Comparison of ENCODE assay signal across 26 cellular contexts in genomic region chr16:57962046-57962445, GRCh38. TPM values are rescaled to one million over a fixed set of nuclear protein-coding genes. Genes with fewer than 3 reads are reported as not detected.
DNase-seq lines count a peak whose midpoint lies in the region; ATAC-seq and TF ChIP-seq lines count a peak whose summit lies in the region.
"Had no signal": no experiment of that assay in that cellular context is flagged by ENCODE, and none has a peak within 500 bp of the region (broad histone marks: within the 10 kb centered on the region; RNA-seq: fewer than 3 reads in every experiment).

No MANE protein-coding gene starts in this region.

- H2AK5ac ChIP-seq in IMR-90 (ENCODE audit: low read depth, low read length) (no peak overlapping the region), neuronal stem cell (ENCODE audit: low read depth, low read length) (peak overlapping the region; percentile 85)

- H4K5ac ChIP-seq in IMR-90 (ENCODE audit: low read depth, low read length) = no peak overlapping the region

- H4K20me1 ChIP-seq in IMR-90 (ENCODE audit: insufficient read depth, low read length) (no peaks in the 10 kb centered on the region), GM23248 (ENCODE audit: insufficient read depth) (no peaks in the 10 kb centered on the region)
- H4K20me1 ChIP-seq: BLaER1 had no signal

- no peak overlapping the region for H2BK120ac ChIP-seq in IMR-90 (ENCODE audit: low read depth, low read length)
- no peak overlapping the region for H2BK120ac ChIP-seq in neuronal stem cell (ENCODE audit: low read depth, low read length)

- no peaks in the 10 kb centered on the region for H3K9me3 Mint-ChIP-seq in chondrocyte (ENCODE audit: low read depth)
- no peaks in the 10 kb centered on the region for H3K9me3 Mint-ChIP-seq in stimulated activated naive B cell treated with anti-CD40 and anti-IgM and Interleukin-4, amounts not matched to agents 10 μg/mL and 1 μg/mL and 100 μg/mL, for 72 hours
- H3K9me3 Mint-ChIP-seq in natural killer cell treated with Interleukin-12 subunit alpha and Interleukin-12 subunit beta and Interleukin-15 and Interleukin-18, amount 100 ng/mL, for 72 hours = no peaks in the 10 kb centered on the region
- H3K9me3 Mint-ChIP-seq: CD14-positive monocyte; CD4-positive, CD25-positive, alpha-beta regulatory T cell; CD8-positive, alpha-beta memory T cell had no signal

- no peak for ATAC-seq in IMR-90 (ENCODE audit: low read depth)
- ATAC-seq in stimulated activated naive B cell treated with anti-CD40 and anti-IgM and Interleukin-4, amounts not matched to agents 10 μg/mL and 1 μg/mL and 100 μg/mL, for 72 hours (replicated peaks) = no peak
- no peak for ATAC-seq in natural killer cell treated with Interleukin-12 subunit alpha and Interleukin-12 subunit beta and Interleukin-15 and Interleukin-18, amount 100 ng/mL, for 72 hours

- no peaks in the 10 kb centered on the region for H3K9me2 ChIP-seq in GM23248 (ENCODE audit: insufficient read depth)

- H3K27ac ChIP-seq in IMR-90 (ENCODE audit: insufficient read depth, low read length) = no peak overlapping the region
- no peak overlapping the region for H3K27ac ChIP-seq in neuronal stem cell (replicated peaks; ENCODE audit: low read length)
- H3K27ac ChIP-seq in GM23248 = no peak overlapping the region
- H3K27ac ChIP-seq: BLaER1 had no signal

- H3K27me3 ChIP-seq in IMR-90 (ENCODE audit: control insufficient read depth, insufficient read depth, low read length) = peaks cover 50% of the 10 kb centered on the region
- peaks cover 0 to 25% (median 0%) of the 10 kb centered on the region in 3 experiments for H3K27me3 ChIP-seq in neuronal stem cell (ENCODE audit: control insufficient read depth in 3 of 3, insufficient read depth in 3 of 3, low read depth in 1 of 3, low read length in 3 of 3)
- peaks cover 17% of the 10 kb centered on the region for H3K27me3 ChIP-seq in GM23248 (replicated peaks; ENCODE audit: insufficient read depth)
- H3K27me3 ChIP-seq: BE2C, BLaER1 had no signal

- no peaks in the 10 kb centered on the region for H3F3A ChIP-seq in GM23248 (ENCODE audit: insufficient read depth)

- H4K8ac ChIP-seq in IMR-90 (ENCODE audit: low read depth in 2 of 2, low read length in 2 of 2) = no peak overlapping the region
- no peak overlapping the region for H4K8ac ChIP-seq in neuronal stem cell (ENCODE audit: low read depth, low read length)

- H3K4me3 ChIP-seq in IMR-90 (ENCODE audit: insufficient read depth, low read depth, low read length) (no peak overlapping the region), neuronal stem cell (ENCODE audit: low read length in 2 of 2) (no peak overlapping the region), GM23248 (no peak overlapping the region)
- H3K4me3 ChIP-seq: BLaER1 had no signal

- H3K23ac ChIP-seq in IMR-90 (ENCODE audit: low read depth, low read length) (no peak overlapping the region), neuronal stem cell (ENCODE audit: low read depth, low read length, poor library complexity) (no peak overlapping the region)

- no peak overlapping the region for H3K14ac ChIP-seq in IMR-90 (replicated peaks; ENCODE audit: low read depth, low read length)
- peak overlapping the region; percentile 47 for H3K14ac ChIP-seq in neuronal stem cell (ENCODE audit: low read length)

- no peak overlapping the region for H3K4me2 ChIP-seq in IMR-90 (ENCODE audit: low read depth, low read length)
- H3K4me2 ChIP-seq in neuronal stem cell (ENCODE audit: insufficient read depth, low read length, poor library complexity, severe bottlenecking) = no peak overlapping the region
- no peak overlapping the region for H3K4me2 ChIP-seq in GM23248 (ENCODE audit: unreplicated experiment)
- H3K4me2 ChIP-seq: BLaER1 had no signal

- no peaks in the 10 kb centered on the region for H3K36me3 Mint-ChIP-seq in chondrocyte (ENCODE audit: low read depth)
- no peaks in the 10 kb centered on the region for H3K36me3 Mint-ChIP-seq in stimulated activated naive B cell treated with anti-CD40 and anti-IgM and Interleukin-4, amounts not matched to agents 10 μg/mL and 1 μg/mL and 100 μg/mL, for 72 hours
- H3K36me3 Mint-ChIP-seq in natural killer cell treated with Interleukin-12 subunit alpha and Interleukin-12 subunit beta and Interleukin-15 and Interleukin-18, amount 100 ng/mL, for 72 hours = no peaks in the 10 kb centered on the region
- H3K36me3 Mint-ChIP-seq: CD14-positive monocyte; CD4-positive, alpha-beta memory T cell; CD4-positive, CD25-positive, alpha-beta regulatory T cell; CD8-positive, alpha-beta memory T cell had no signal

- H3K4me3 Mint-ChIP-seq in chondrocyte (ENCODE audit: unreplicated experiment) = no peak overlapping the region
- no peak overlapping the region for H3K4me3 Mint-ChIP-seq in stimulated activated naive B cell treated with anti-CD40 and anti-IgM and Interleukin-4, amounts not matched to agents 10 μg/mL and 1 μg/mL and 100 μg/mL, for 72 hours
- H3K4me3 Mint-ChIP-seq in natural killer cell treated with Interleukin-12 subunit alpha and Interleukin-12 subunit beta and Interleukin-15 and Interleukin-18, amount 100 ng/mL, for 72 hours = no peak overlapping the region
- H3K4me3 Mint-ChIP-seq: CD14-positive monocyte; CD4-positive, alpha-beta memory T cell; CD4-positive, CD25-positive, alpha-beta regulatory T cell; CD8-positive, alpha-beta memory T cell had no signal

- peaks cover 13% of the 10 kb centered on the region for H3K27me3 Mint-ChIP-seq in chondrocyte (ENCODE audit: low read depth)
- peaks cover 26 to 27% of the 10 kb centered on the region in 2 donors for H3K27me3 Mint-ChIP-seq in stimulated activated naive B cell treated with anti-CD40 and anti-IgM and Interleukin-4, amounts not matched to agents 10 μg/mL and 1 μg/mL and 100 μg/mL, for 72 hours
- H3K27me3 Mint-ChIP-seq in natural killer cell treated with Interleukin-12 subunit alpha and Interleukin-12 subunit beta and Interleukin-15 and Interleukin-18, amount 100 ng/mL, for 72 hours = no peaks in the 10 kb centered on the region

- 6% methylated on average over 3 of the region's 5 CpGs; no CpG with 5 or more reads in 1 of the 2 experiments for WGBS in IMR-90 (ENCODE audit: extremely low coverage in 2 of 2, insufficient read length in 1 of 2), 2 experiments
- WGBS in neuronal stem cell (ENCODE audit: extremely low coverage in 2 of 2, insufficient read length in 2 of 2, insufficient replicate concordance in 1 of 2), 2 donors = no CpG with 5 or more reads among the region's 5 CpGs
- 19 to 29% methylated on average over 5 of the region's 5 CpGs for WGBS in GM23248 (ENCODE audit: low coverage in 1 of 2, low lambda C conversion rate in 2 of 2, missing lambda C conversion rate in 2 of 2), 2 experiments

- H3K18ac ChIP-seq in IMR-90 (ENCODE audit: low read depth, low read length) (no peak overlapping the region), neuronal stem cell (ENCODE audit: low read length) (peak overlapping the region; percentile 35)

- TF ChIP-seq CTCF in IMR-90 (conservative IDR thresholded peaks at IDR 0.05; ENCODE audit: low read depth, low read length) = no peak
- no peak for TF ChIP-seq CTCF in chondrocyte (IDR thresholded peaks at IDR 0.05)

- BruUV-seq in IMR-90 (replicated peaks; lab: Mats Ljungman, UMichigan) = no TSS peak

- no peak overlapping the region for H2BK20ac ChIP-seq in IMR-90 (ENCODE audit: low read depth, low read length)

- no peaks in the 10 kb centered on the region for H3K79me2 ChIP-seq in GM23248 (ENCODE audit: insufficient read depth)

- no peak overlapping the region for H2AK9ac ChIP-seq in IMR-90 (replicated peaks; ENCODE audit: low read depth, low read length, poor library complexity)

- H3K9me3 ChIP-seq in IMR-90 (ENCODE audit: control insufficient read depth, insufficient read depth, low read length) (no peaks in the 10 kb centered on the region), neuronal stem cell (replicated peaks in 1 of 2; ENCODE audit: control insufficient read depth in 2 of 2, insufficient read depth in 1 of 2, low read depth in 1 of 2, low read length in 2 of 2) (peaks cover 0 to 3% of the 10 kb centered on the region in 2 donors), GM23248 (ENCODE audit: low read depth) (no peaks in the 10 kb centered on the region)
- H3K9me3 ChIP-seq: BE2C, BLaER1 had no signal

- H2BK15ac ChIP-seq in IMR-90 (ENCODE audit: low read depth, low read length) (no peak overlapping the region), neuronal stem cell (ENCODE audit: low read length) (no peak overlapping the region)

- intact Hi-C loops in IMR-90 (cut with micrococcal nuclease) = no loop called here

- H3K9ac ChIP-seq in IMR-90 (ENCODE audit: low read depth, low read length) (no peak overlapping the region), neuronal stem cell (ENCODE audit: low read depth, low read length, poor library complexity) (no peak overlapping the region), GM23248 (no peak overlapping the region)
- H3K9ac ChIP-seq: BLaER1 had no signal

- H2AFZ ChIP-seq in IMR-90 (replicated peaks; ENCODE audit: low read length, poor library complexity) (peak overlapping the region; percentile 23), neuronal stem cell (ENCODE audit: low read length) (no peak overlapping the region), GM23248 (no peak overlapping the region)

- H4K91ac ChIP-seq in IMR-90 (ENCODE audit: insufficient read depth, low read depth, low read length) (no peak overlapping the region), neuronal stem cell (ENCODE audit: low read depth, low read length, poor library complexity) (no peak overlapping the region)

- no peak for TF ChIP-seq POLR2A in IMR-90 (IDR thresholded peaks at IDR 0.05; ENCODE audit: low read depth, low read length)

- no peaks in the 10 kb centered on the region; the same call in 1 of the 2 replicates for H3K4me1 ChIP-seq in IMR-90 (ENCODE audit: control insufficient read depth, insufficient read depth, low read length)
- H3K4me1 ChIP-seq in neuronal stem cell (ENCODE audit: control insufficient read depth in 2 of 2, insufficient read depth in 1 of 2, low read depth in 1 of 2, low read length in 2 of 2) = peaks cover 0 to 4% of the 10 kb centered on the region in 2 donors
- H3K4me1 ChIP-seq in GM23248 (ENCODE audit: insufficient read depth) = no peaks in the 10 kb centered on the region
- H3K4me1 ChIP-seq: BE2C had no signal

- H3K79me1 ChIP-seq in IMR-90 (ENCODE audit: low read depth in 1 of 2, low read length in 2 of 2) = no peaks in the 10 kb centered on the region
- H3K79me1 ChIP-seq in neuronal stem cell (ENCODE audit: low read depth, low read length) = no peaks in the 10 kb centered on the region

- TF ChIP-seq RAD21 in IMR-90 (IDR thresholded peaks at IDR 0.05; ENCODE audit: low read length) = no peak

- no peak overlapping the region for H2BK12ac ChIP-seq in neuronal stem cell (ENCODE audit: low read length)

- H3K36me3 ChIP-seq in IMR-90 (ENCODE audit: control insufficient read depth, insufficient read depth, low read length) = no peaks in the 10 kb centered on the region
- no peaks in the 10 kb centered on the region for H3K36me3 ChIP-seq in neuronal stem cell (replicated peaks in 1 of 2; ENCODE audit: control insufficient read depth in 2 of 2, insufficient read depth in 2 of 2, low read length in 2 of 2)
- H3K36me3 ChIP-seq in GM23248 (ENCODE audit: low read depth) = no peaks in the 10 kb centered on the region
- H3K36me3 ChIP-seq: BE2C, BLaER1 had no signal

- CTCF ChIA-PET in IMR-90 (lab: Yijun Ruan, JAX) = interaction anchor here (0.6 kb wide), 1 partner anchor 208 kb away, joined by 3 read pairs; no protein-coding TSS in a partner anchor

- H3K27ac Mint-ChIP-seq in chondrocyte (ENCODE audit: unreplicated experiment) = no peak overlapping the region
- peak overlapping the region; percentile 20 for H3K27ac Mint-ChIP-seq in stimulated activated naive B cell treated with anti-CD40 and anti-IgM and Interleukin-4, amounts not matched to agents 10 μg/mL and 1 μg/mL and 100 μg/mL, for 72 hours
- H3K27ac Mint-ChIP-seq in natural killer cell treated with Interleukin-12 subunit alpha and Interleukin-12 subunit beta and Interleukin-15 and Interleukin-18, amount 100 ng/mL, for 72 hours = no peak overlapping the region
- H3K27ac Mint-ChIP-seq: CD4-positive, CD25-positive, alpha-beta regulatory T cell had no signal

- H3K9me1 ChIP-seq in IMR-90 (ENCODE audit: insufficient read depth, low read length) = no peaks in the 10 kb centered on the region

- in situ Hi-C loops in IMR-90 (cut with MboI; ENCODE audit: low sequenced_read_pairs) = no loop called here
- in situ Hi-C loops in GM23248 (cut with MboI) = no loop called here
- in situ Hi-C loops in G401 (cut with HindIII; ENCODE audit: low sequenced_read_pairs) = no loop called here

- dilution Hi-C loops in IMR-90 (cut with HindIII; ENCODE audit: low sequenced_read_pairs, unreplicated experiment) = no loop called here

- POLR2A ChIA-PET in IMR-90 (lab: Charles Lee; ENCODE audit: unreplicated experiment) = no interaction called here

- H2BK5ac ChIP-seq in IMR-90 (ENCODE audit: low read depth, low read length, poor library complexity, severe bottlenecking) = no peak overlapping the region
- H2BK5ac ChIP-seq in neuronal stem cell (ENCODE audit: low read length) = no peak overlapping the region

- H3K4me1 Mint-ChIP-seq in chondrocyte (ENCODE audit: low read depth) = no peaks in the 10 kb centered on the region
- no peaks in the 10 kb centered on the region for H3K4me1 Mint-ChIP-seq in stimulated activated naive B cell treated with anti-CD40 and anti-IgM and Interleukin-4, amounts not matched to agents 10 μg/mL and 1 μg/mL and 100 μg/mL, for 72 hours
- no peaks in the 10 kb centered on the region for H3K4me1 Mint-ChIP-seq in natural killer cell treated with Interleukin-12 subunit alpha and Interleukin-12 subunit beta and Interleukin-15 and Interleukin-18, amount 100 ng/mL, for 72 hours (ENCODE audit: low read depth in 2 of 2)
- H3K4me1 Mint-ChIP-seq: CD14-positive monocyte; CD4-positive, alpha-beta memory T cell; CD4-positive, CD25-positive, alpha-beta regulatory T cell; CD8-positive, alpha-beta memory T cell had no signal

- H3K4ac ChIP-seq in IMR-90 (ENCODE audit: low read depth, low read length) = no peak overlapping the region
- H3K4ac ChIP-seq in neuronal stem cell (ENCODE audit: low read length) = no peak overlapping the region

- DNase-seq in IMR-90 (no peak), chondrocyte (ENCODE audit: low spot score) (peak; percentile 61), neuronal stem cell (ENCODE audit: low spot score) (no peak), GM23248 (no peak), G401 (ENCODE audit: low spot score) (no peak)
- DNase-seq in stimulated activated naive B cell treated with anti-CD40 and anti-IgM and Interleukin-4, amounts not matched to agents 10 μg/mL and 1 μg/mL and 100 μg/mL, for 72 hours = no peak
- DNase-seq in natural killer cell treated with Interleukin-12 subunit alpha and Interleukin-12 subunit beta and Interleukin-15 and Interleukin-18, amount 100 ng/mL, for 72 hours (ENCODE audit: low spot score) = no peak
- DNase-seq: 8988T; ACHN; BE2C; C1 segment of cervical spinal cord; CD4-positive, alpha-beta memory T cell; CD4-positive, CD25-positive, alpha-beta regulatory T cell; CD8-positive, alpha-beta memory T cell; COR-L47; DMS 273 treated with DMSO at 0.1 percent for 48 hours; DMS153; DMS53; DMS79; DND-41; EL; GF-D8 had no signal

- H3K56ac ChIP-seq in IMR-90 (ENCODE audit: extremely low read depth, insufficient read depth, low read length) = no peak overlapping the region

RNA-seq across cellular contexts. Expression of gene CNGB1, which starts 8.9 kb away (rescaled TPM):
- total RNA-seq in IMR-90 (2012; rRNA removed) (not detected in 2 replicates), chondrocyte (not detected in 3 replicates)
- polyA plus RNA-seq in IMR-90 (2012; rRNA removed) (not detected in 2 replicates), GM23248 (2016; fragmentation: Nextera tagmentation; extraction: Ambion mirVana) (not detected in 2 replicates)
- polyA plus RNA-seq in IMR-90 (2012; cell fraction: cytosol; rRNA removed) = not detected in 2 replicates
- polyA plus RNA-seq in IMR-90 (2012; cell fraction: nucleus; rRNA removed; ENCODE audit: low replicate concordance) = 0.01 TPM in 1 of 2 replicates, not detected in the other
- polyA plus RNA-seq in neuronal stem cell (2013, experiment 1 of 2) = 0.14 TPM
- polyA plus RNA-seq in neuronal stem cell (2013, experiment 2 of 2) = 0.14 TPM
- not detected in 2 replicates for total RNA-seq in GM23248 (2014; rRNA removed; shearing (Covaris generic))
- not detected for total RNA-seq in natural killer cell treated with Interleukin-12 subunit alpha and Interleukin-12 subunit beta and Interleukin-15 and Interleukin-18, amount 100 ng/mL, for 72 hours
- not detected in 2 replicates for total RNA-seq in G401 (2014; rRNA removed; shearing (Covaris generic))
- total RNA-seq: A673; CD4-positive, alpha-beta memory T cell; CD4-positive, CD25-positive, alpha-beta regulatory T cell; CD8-positive, alpha-beta memory T cell had no signal
- polyA plus RNA-seq: AG04450; CD14-positive monocyte; CD4-positive, alpha-beta memory T cell; CD4-positive, CD25-positive, alpha-beta regulatory T cell; CD8-positive, alpha-beta memory T cell had no signal

RNA-seq across cellular contexts. Expression of gene ZNF319, which starts 38.4 kb away (rescaled TPM):
- total RNA-seq in IMR-90 (2012; rRNA removed) (0.83 and 0.90 TPM in 2 replicates), chondrocyte (9.2 to 12.0 TPM (median 11.9 TPM) in 3 replicates)
- polyA plus RNA-seq in IMR-90 (2012; rRNA removed) (6.3 TPM in 2 replicates), GM23248 (2016; fragmentation: Nextera tagmentation; extraction: Ambion mirVana) (4.6 and 4.9 TPM in 2 replicates)
- 6.7 and 10.4 TPM in 2 replicates for polyA plus RNA-seq in IMR-90 (2012; cell fraction: cytosol; rRNA removed)
- polyA plus RNA-seq in IMR-90 (2012; cell fraction: nucleus; rRNA removed; ENCODE audit: low replicate concordance) = 5.8 and 8.9 TPM in 2 replicates
- 7.0 TPM for polyA plus RNA-seq in neuronal stem cell (2013, experiment 1 of 2)
- polyA plus RNA-seq in neuronal stem cell (2013, experiment 2 of 2) = 8.3 TPM
- total RNA-seq in GM23248 (2014; rRNA removed; shearing (Covaris generic)) = 0.63 and 8.2 TPM in 2 replicates
- 10 to 100 TPM in 1 of 2 donors, 1 to 10 TPM in 1; 9.6 to 10.7 TPM for total RNA-seq in natural killer cell treated with Interleukin-12 subunit alpha and Interleukin-12 subunit beta and Interleukin-15 and Interleukin-18, amount 100 ng/mL, for 72 hours
- total RNA-seq in G401 (2014; rRNA removed; shearing (Covaris generic)) = 2.0 and 3.8 TPM in 2 replicates

RNA-seq across cellular contexts. Expression of gene USB1, which starts 39.2 kb away (rescaled TPM):
- total RNA-seq in IMR-90 (2012; rRNA removed) = 23.1 and 45.9 TPM in 2 replicates
- 94.9 and 96.8 TPM in 2 replicates for polyA plus RNA-seq in IMR-90 (2012; rRNA removed)
- polyA plus RNA-seq in IMR-90 (2012; cell fraction: cytosol; rRNA removed) = 126 and 158 TPM in 2 replicates
- polyA plus RNA-seq in IMR-90 (2012; cell fraction: nucleus; rRNA removed; ENCODE audit: low replicate concordance) = 32.4 and 62.6 TPM in 2 replicates
- 37.9 to 46.0 TPM (median 41.5 TPM) in 3 replicates for total RNA-seq in chondrocyte
- 40.5 TPM for polyA plus RNA-seq in neuronal stem cell (2013, experiment 1 of 2)
- polyA plus RNA-seq in neuronal stem cell (2013, experiment 2 of 2) = 39.6 TPM
- 7.6 and 19.7 TPM in 2 replicates for total RNA-seq in GM23248 (2014; rRNA removed; shearing (Covaris generic))
- 48.4 and 48.6 TPM in 2 replicates for polyA plus RNA-seq in GM23248 (2016; fragmentation: Nextera tagmentation; extraction: Ambion mirVana)
- total RNA-seq in natural killer cell treated with Interleukin-12 subunit alpha and Interleukin-12 subunit beta and Interleukin-15 and Interleukin-18, amount 100 ng/mL, for 72 hours = 100 to 1,000 TPM in 1 of 2 donors, 10 to 100 TPM in 1; 74.3 to 124 TPM
- total RNA-seq in G401 (2014; rRNA removed; shearing (Covaris generic)) = 11.3 and 27.1 TPM in 2 replicates
